1 cellular context compared by ENCODE assay signal in the genomic region with DNA sequence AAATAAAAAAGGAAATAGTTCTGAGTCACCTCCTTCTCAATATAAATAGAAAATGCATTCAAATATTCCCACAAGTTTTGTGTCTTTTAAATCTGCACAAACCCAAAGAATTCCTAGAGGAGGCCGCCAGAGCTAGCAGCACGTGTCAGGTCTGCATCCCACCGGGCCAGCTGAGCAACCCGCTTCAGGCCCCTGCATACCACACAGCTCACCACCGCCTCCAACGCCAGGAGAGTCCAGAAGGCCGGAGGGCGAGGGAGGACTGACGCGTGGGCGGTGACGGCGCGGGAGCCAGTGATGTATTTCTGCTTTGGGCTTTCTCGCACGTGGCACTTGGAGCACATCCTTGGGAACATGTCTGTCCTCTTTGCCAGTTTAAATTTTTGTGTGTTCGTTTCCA.
TF ChIP-seq lines count a peak whose summit lies in the region.

No MANE protein-coding gene starts in this region.

TF ChIP-seq in endothelial cell of umbilical vein, 7 proteins besides CTCF, POLR2A, EP300 and RAD21 (continued from another document):
- TF ChIP-seq, protein P1, sequence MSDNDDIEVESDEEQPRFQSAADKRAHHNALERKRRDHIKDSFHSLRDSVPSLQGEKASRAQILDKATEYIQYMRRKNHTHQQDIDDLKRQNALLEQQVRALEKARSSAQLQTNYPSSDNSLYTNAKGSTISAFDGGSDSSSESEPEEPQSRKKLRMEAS (IDR thresholded peaks at IDR 0.05; ENCODE audit: insufficient read depth, insufficient read length), result no peak
- TF ChIP-seq POLR2AphosphoS5 (IDR thresholded peaks at IDR 0.05; ENCODE audit: insufficient read depth, low read depth, low read length) (no peak), MYC (IDR thresholded peaks at IDR 0.05; ENCODE audit: low read depth, low read length) (no peak), JUN (IDR thresholded peaks at IDR 0.05; ENCODE audit: borderline replicate concordance, insufficient read depth, insufficient read length, low read depth) (no peak), GATA2 (IDR thresholded peaks at IDR 0.05; ENCODE audit: insufficient read depth, insufficient read length, low read depth, low read length) (no peak)
